In genomic region chr11:8914661-8915018, GRCh38 we compare ENCODE assay signal across 10 cellular contexts. TPM values are rescaled to one million over a fixed set of nuclear protein-coding genes. Genes with fewer than 3 reads are reported as not detected.
DNase-seq lines count a peak whose midpoint lies in the region; ATAC-seq, FAIRE-seq and TF ChIP-seq lines count a peak whose summit lies in the region.
"Had no signal": no experiment of that assay in that cellular context is flagged by ENCODE, and none has a peak within 500 bp of the region (broad histone marks: within the 10 kb centered on the region; RNA-seq: fewer than 3 reads in every experiment).

No MANE protein-coding gene starts in this region.

- H3K36me3 ChIP-seq in suprapubic skin = peaks cover 29% of the 10 kb centered on the region

- H3K27ac Mint-ChIP-seq in activated CD4-positive, alpha-beta T cell treated with anti-CD3 and anti-CD28 coated beads for 36 hours = peak overlapping the region; percentile 45
- peak overlapping the region; percentile 76 for H3K27ac Mint-ChIP-seq in activated CD4-positive, alpha-beta memory T cell treated with anti-CD3 and anti-CD28 coated beads, Interleukin-2, amount 10 ng/mL, durations not matched to agents 7 days and 5 days

- no peaks in the 10 kb centered on the region for H3K9me3 Mint-ChIP-seq in activated CD4-positive, alpha-beta T cell treated with anti-CD3 and anti-CD28 coated beads for 36 hours (ENCODE audit: low read depth)
- H3K9me3 Mint-ChIP-seq in activated CD4-positive, alpha-beta memory T cell treated with anti-CD3 and anti-CD28 coated beads, Interleukin-2, amount 10 ng/mL, durations not matched to agents 7 days and 5 days = no peaks in the 10 kb centered on the region

- POLR2A ChIA-PET in activated CD4-positive, alpha-beta T cell treated with anti-CD3 and anti-CD28 coated beads for 36 hours (lab: Charles Lee) = no interaction called here
- POLR2A ChIA-PET in activated CD4-positive, alpha-beta memory T cell treated with anti-CD3 and anti-CD28 coated beads, Interleukin-2, amount 10 ng/mL, durations not matched to agents 7 days and 5 days (lab: Charles Lee) = interaction anchor here (1.4 to 2.2 kb wide), 3 partner anchors 49 to 545 kb away, joined by 3 to 11 read pairs (median 11); partner anchors contain the start of genes RPL27A, TMEM9B and TRIM66

- H3K9me3 ChIP-seq in suprapubic skin = no peaks in the 10 kb centered on the region

- CTCF ChIA-PET in activated CD4-positive, alpha-beta T cell treated with anti-CD3 and anti-CD28 coated beads for 36 hours (lab: Charles Lee) = interaction anchor here (0.9 to 3.1 kb wide), 15 partner anchors 12 to 589 kb away, joined by 3 to 31 read pairs (median 4); partner anchors contain the start of genes ASCL3, C11orf16 and TMEM9B
- CTCF ChIA-PET in activated CD4-positive, alpha-beta memory T cell treated with anti-CD3 and anti-CD28 coated beads, Interleukin-2, amount 10 ng/mL, durations not matched to agents 7 days and 5 days (lab: Charles Lee) = interaction anchor here (0.6 to 7.9 kb wide), 12 partner anchors 16 to 592 kb away, joined by 3 to 119 read pairs (median 6); partner anchors contain the start of gene TMEM9B

- no peak for DNase-seq in activated CD4-positive, alpha-beta T cell treated with anti-CD3 and anti-CD28 coated beads for 36 hours
- no peak for DNase-seq in activated CD4-positive, alpha-beta T cell treated with anti-CD3 and anti-CD28 coated beads, Interleukin-2, amount 50 U/mL, for 4 hours
- no peak for DNase-seq in activated CD4-positive, alpha-beta memory T cell treated with anti-CD3 and anti-CD28 coated beads, Interleukin-2, amount 10 ng/mL, durations not matched to agents 7 days and 5 days
- DNase-seq in fibroblast of pulmonary artery (ENCODE audit: low read depth) (no peak), suprapubic skin (ENCODE audit: low spot score in 2 of 2) (no peak), HuH-7 (ENCODE audit: low spot score) (no peak), D721Med (ENCODE audit: insufficient read length, low spot score) (no peak), DMS 273 (lab: John Stamatoyannopoulos, UW; ENCODE audit: unreplicated experiment) (no peak)

- H3K36me3 Mint-ChIP-seq in activated CD4-positive, alpha-beta T cell treated with anti-CD3 and anti-CD28 coated beads for 36 hours (ENCODE audit: low read depth) = peaks cover 28% of the 10 kb centered on the region
- peaks cover 29% of the 10 kb centered on the region for H3K36me3 Mint-ChIP-seq in activated CD4-positive, alpha-beta memory T cell treated with anti-CD3 and anti-CD28 coated beads, Interleukin-2, amount 10 ng/mL, durations not matched to agents 7 days and 5 days (ENCODE audit: low read depth)

- H3K27me3 Mint-ChIP-seq in activated CD4-positive, alpha-beta T cell treated with anti-CD3 and anti-CD28 coated beads for 36 hours = peaks cover 2% of the 10 kb centered on the region
- H3K27me3 Mint-ChIP-seq in activated CD4-positive, alpha-beta memory T cell treated with anti-CD3 and anti-CD28 coated beads, Interleukin-2, amount 10 ng/mL, durations not matched to agents 7 days and 5 days = no peaks in the 10 kb centered on the region

- FAIRE-seq in D721Med (lab: Jason Lieb, UNC) = no peak
- FAIRE-seq: islet of Langerhans had no signal

- peak overlapping the region; percentile 41 for H3K4me3 ChIP-seq in fibroblast of pulmonary artery (replicated peaks; ENCODE audit: low read depth, low read length)
- peak overlapping the region; percentile 23 for H3K4me3 ChIP-seq in suprapubic skin

- peaks cover 37% of the 10 kb centered on the region for H3K4me1 ChIP-seq in suprapubic skin

- WGBS in suprapubic skin = 62% methylated on average over 4 of the region's 4 CpGs

- H3K27ac ChIP-seq in suprapubic skin = no peak overlapping the region
- H3K27ac ChIP-seq: WERI-Rb-1 had no signal

- peak overlapping the region; percentile 47 for H3K4me3 Mint-ChIP-seq in activated CD4-positive, alpha-beta T cell treated with anti-CD3 and anti-CD28 coated beads for 36 hours
- H3K4me3 Mint-ChIP-seq in activated CD4-positive, alpha-beta memory T cell treated with anti-CD3 and anti-CD28 coated beads, Interleukin-2, amount 10 ng/mL, durations not matched to agents 7 days and 5 days = no peak overlapping the region

- intact Hi-C loops in activated CD4-positive, alpha-beta T cell treated with anti-CD3 and anti-CD28 coated beads for 36 hours (cut with DNase I, micrococcal nuclease) = loop anchor here (1.0 to 5.0 kb wide), 6 partner anchors 45 to 592 kb away; partner anchors contain the start of gene ZNF143 (in 1 of the 2)

- ATAC-seq in activated CD4-positive, alpha-beta T cell treated with anti-CD3 and anti-CD28 coated beads for 36 hours = no peak

- TF ChIP-seq CTCF in fibroblast of pulmonary artery (IDR thresholded peaks at IDR 0.05; ENCODE audit: low read length, missing control alignments) (no peak), suprapubic skin (IDR thresholded peaks at IDR 0.05) (no peak), D721Med (IDR thresholded peaks at IDR 0.05; ENCODE audit: insufficient read depth, missing control alignments) (no peak)

- H3K4me1 Mint-ChIP-seq in activated CD4-positive, alpha-beta T cell treated with anti-CD3 and anti-CD28 coated beads for 36 hours = peaks cover 29% of the 10 kb centered on the region
- H3K4me1 Mint-ChIP-seq in activated CD4-positive, alpha-beta memory T cell treated with anti-CD3 and anti-CD28 coated beads, Interleukin-2, amount 10 ng/mL, durations not matched to agents 7 days and 5 days = peaks cover 34% of the 10 kb centered on the region

- TF ChIP-seq EP300 in suprapubic skin (IDR thresholded peaks at IDR 0.05) = no peak

- H3K27me3 ChIP-seq in suprapubic skin = no peaks in the 10 kb centered on the region

- no peak for TF ChIP-seq POLR2A in suprapubic skin (IDR thresholded peaks at IDR 0.05)

RNA-seq across cellular contexts. Expression of gene AKIP1, which starts 3.7 kb away (rescaled TPM):
- 10 to 100 TPM; 29.8 to 32.2 TPM for total RNA-seq in activated CD4-positive, alpha-beta T cell treated with anti-CD3 and anti-CD28 coated beads for 36 hours
- 10 to 100 TPM; 36.0 to 38.1 TPM for total RNA-seq in activated CD4-positive, alpha-beta memory T cell treated with anti-CD3 and anti-CD28 coated beads, Interleukin-2, amount 10 ng/mL, durations not matched to agents 7 days and 5 days
- 10 to 100 TPM in 2 of 4 donors, 1 to 10 TPM in 2; 4.6 to 15.7 (median 11.3) TPM for total RNA-seq in suprapubic skin

RNA-seq across cellular contexts. Expression of gene C11orf16, which starts 18.1 kb away (rescaled TPM):
- not detected for total RNA-seq in activated CD4-positive, alpha-beta T cell treated with anti-CD3 and anti-CD28 coated beads for 36 hours
- not detected for total RNA-seq in activated CD4-positive, alpha-beta memory T cell treated with anti-CD3 and anti-CD28 coated beads, Interleukin-2, amount 10 ng/mL, durations not matched to agents 7 days and 5 days
- not detected for total RNA-seq in suprapubic skin

RNA-seq across cellular contexts. Expression of gene ASCL3, which starts 28.2 kb away (rescaled TPM):
- total RNA-seq in activated CD4-positive, alpha-beta T cell treated with anti-CD3 and anti-CD28 coated beads for 36 hours = not detected
- total RNA-seq in activated CD4-positive, alpha-beta memory T cell treated with anti-CD3 and anti-CD28 coated beads, Interleukin-2, amount 10 ng/mL, durations not matched to agents 7 days and 5 days = not detected
- not detected for total RNA-seq in suprapubic skin

RNA-seq across cellular contexts. Expression of gene TMEM9B, which starts 49.6 kb away (rescaled TPM):
- 10 to 100 TPM in 1 of 2 experiments, 1 to 10 TPM in 1; 9.9 to 13.1 TPM for total RNA-seq in activated CD4-positive, alpha-beta T cell treated with anti-CD3 and anti-CD28 coated beads for 36 hours
- 10 to 100 TPM; 34.2 to 34.8 TPM for total RNA-seq in activated CD4-positive, alpha-beta memory T cell treated with anti-CD3 and anti-CD28 coated beads, Interleukin-2, amount 10 ng/mL, durations not matched to agents 7 days and 5 days
- total RNA-seq in suprapubic skin = 10 to 100 TPM; 27.4 to 63.9 (median 45.5) TPM
